ENCODE assay signal across 2 cellular contexts in genomic region chr19:49874503-49875157, GRCh38.
TF ChIP-seq lines count a peak whose summit lies in the region.

No MANE protein-coding gene starts in this region.

TF ChIP-seq in SK-N-SH, 30 proteins besides CTCF, POLR2A, EP300 and RAD21 (continued from another document):
- TF ChIP-seq, protein P1, sequence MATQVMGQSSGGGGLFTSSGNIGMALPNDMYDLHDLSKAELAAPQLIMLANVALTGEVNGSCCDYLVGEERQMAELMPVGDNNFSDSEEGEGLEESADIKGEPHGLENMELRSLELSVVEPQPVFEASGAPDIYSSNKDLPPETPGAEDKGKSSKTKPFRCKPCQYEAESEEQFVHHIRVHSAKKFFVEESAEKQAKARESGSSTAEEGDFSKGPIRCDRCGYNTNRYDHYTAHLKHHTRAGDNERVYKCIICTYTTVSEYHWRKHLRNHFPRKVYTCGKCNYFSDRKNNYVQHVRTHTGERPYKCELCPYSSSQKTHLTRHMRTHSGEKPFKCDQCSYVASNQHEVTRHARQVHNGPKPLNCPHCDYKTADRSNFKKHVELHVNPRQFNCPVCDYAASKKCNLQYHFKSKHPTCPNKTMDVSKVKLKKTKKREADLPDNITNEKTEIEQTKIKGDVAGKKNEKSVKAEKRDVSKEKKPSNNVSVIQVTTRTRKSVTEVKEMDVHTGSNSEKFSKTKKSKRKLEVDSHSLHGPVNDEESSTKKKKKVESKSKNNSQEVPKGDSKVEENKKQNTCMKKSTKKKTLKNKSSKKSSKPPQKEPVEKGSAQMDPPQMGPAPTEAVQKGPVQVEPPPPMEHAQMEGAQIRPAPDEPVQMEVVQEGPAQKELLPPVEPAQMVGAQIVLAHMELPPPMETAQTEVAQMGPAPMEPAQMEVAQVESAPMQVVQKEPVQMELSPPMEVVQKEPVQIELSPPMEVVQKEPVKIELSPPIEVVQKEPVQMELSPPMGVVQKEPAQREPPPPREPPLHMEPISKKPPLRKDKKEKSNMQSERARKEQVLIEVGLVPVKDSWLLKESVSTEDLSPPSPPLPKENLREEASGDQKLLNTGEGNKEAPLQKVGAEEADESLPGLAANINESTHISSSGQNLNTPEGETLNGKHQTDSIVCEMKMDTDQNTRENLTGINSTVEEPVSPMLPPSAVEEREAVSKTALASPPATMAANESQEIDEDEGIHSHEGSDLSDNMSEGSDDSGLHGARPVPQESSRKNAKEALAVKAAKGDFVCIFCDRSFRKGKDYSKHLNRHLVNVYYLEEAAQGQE (IDR thresholded peaks at IDR 0.05; ENCODE audit: low read depth, low read length) = no peak
- no peak for TF ChIP-seq NRF1 (IDR thresholded peaks at IDR 0.05; ENCODE audit: low read depth, low read length)
- TF ChIP-seq, protein P2, sequence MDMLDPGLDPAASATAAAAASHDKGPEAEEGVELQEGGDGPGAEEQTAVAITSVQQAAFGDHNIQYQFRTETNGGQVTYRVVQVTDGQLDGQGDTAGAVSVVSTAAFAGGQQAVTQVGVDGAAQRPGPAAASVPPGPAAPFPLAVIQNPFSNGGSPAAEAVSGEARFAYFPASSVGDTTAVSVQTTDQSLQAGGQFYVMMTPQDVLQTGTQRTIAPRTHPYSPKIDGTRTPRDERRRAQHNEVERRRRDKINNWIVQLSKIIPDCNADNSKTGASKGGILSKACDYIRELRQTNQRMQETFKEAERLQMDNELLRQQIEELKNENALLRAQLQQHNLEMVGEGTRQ (IDR thresholded peaks at IDR 0.05; ENCODE audit: borderline replicate concordance, low read depth, low read length) = no peak
- TF ChIP-seq GATA2 (CRISPR knock-in tag; IDR thresholded peaks at IDR 0.05) = no peak
- TF ChIP-seq RCOR1 (IDR thresholded peaks at IDR 0.05; ENCODE audit: low read length) = no peak
- TF ChIP-seq FOXJ3 (CRISPR knock-in tag; IDR thresholded peaks at IDR 0.05) = no peak
- TF ChIP-seq, protein P3, sequence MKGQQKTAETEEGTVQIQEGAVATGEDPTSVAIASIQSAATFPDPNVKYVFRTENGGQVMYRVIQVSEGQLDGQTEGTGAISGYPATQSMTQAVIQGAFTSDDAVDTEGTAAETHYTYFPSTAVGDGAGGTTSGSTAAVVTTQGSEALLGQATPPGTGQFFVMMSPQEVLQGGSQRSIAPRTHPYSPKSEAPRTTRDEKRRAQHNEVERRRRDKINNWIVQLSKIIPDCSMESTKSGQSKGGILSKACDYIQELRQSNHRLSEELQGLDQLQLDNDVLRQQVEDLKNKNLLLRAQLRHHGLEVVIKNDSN (IDR thresholded peaks at IDR 0.05; ENCODE audit: borderline replicate concordance, low read depth) = no peak
- no peak for TF ChIP-seq YY1 (IDR thresholded peaks at IDR 0.05; ENCODE audit: low read depth)
- no peak for TF ChIP-seq RFX5 (IDR thresholded peaks at IDR 0.05; ENCODE audit: low read length)
- TF ChIP-seq RXRA (IDR thresholded peaks at IDR 0.05; ENCODE audit: borderline replicate concordance, low read depth) = no peak

TF ChIP-seq in SK-N-SH treated with all-trans-retinoic acid at 6 μM for 48 hours, 23 proteins besides CTCF, POLR2A, EP300 and RAD21 (continued from another document):
- TF ChIP-seq ZNF70 (CRISPR knock-in tag; IDR thresholded peaks at IDR 0.05) = no peak
- TF ChIP-seq OSR1 (CRISPR knock-in tag; IDR thresholded peaks at IDR 0.05) = no peak
- no peak for TF ChIP-seq ZFP30 (CRISPR knock-in tag; IDR thresholded peaks at IDR 0.05)
- no peak for TF ChIP-seq ZNF8 (CRISPR knock-in tag; IDR thresholded peaks at IDR 0.05)
- TF ChIP-seq RARB (CRISPR knock-in tag; IDR thresholded peaks at IDR 0.05) = no peak
- TF ChIP-seq ISL1 (CRISPR knock-in tag; IDR thresholded peaks at IDR 0.05) = no peak
- TF ChIP-seq TSHZ2 (CRISPR knock-in tag; IDR thresholded peaks at IDR 0.05) = no peak
- no peak for TF ChIP-seq CSDC2 (CRISPR knock-in tag; IDR thresholded peaks at IDR 0.05)
